ENCODE assay signal across 2 cellular contexts in the genomic region with DNA sequence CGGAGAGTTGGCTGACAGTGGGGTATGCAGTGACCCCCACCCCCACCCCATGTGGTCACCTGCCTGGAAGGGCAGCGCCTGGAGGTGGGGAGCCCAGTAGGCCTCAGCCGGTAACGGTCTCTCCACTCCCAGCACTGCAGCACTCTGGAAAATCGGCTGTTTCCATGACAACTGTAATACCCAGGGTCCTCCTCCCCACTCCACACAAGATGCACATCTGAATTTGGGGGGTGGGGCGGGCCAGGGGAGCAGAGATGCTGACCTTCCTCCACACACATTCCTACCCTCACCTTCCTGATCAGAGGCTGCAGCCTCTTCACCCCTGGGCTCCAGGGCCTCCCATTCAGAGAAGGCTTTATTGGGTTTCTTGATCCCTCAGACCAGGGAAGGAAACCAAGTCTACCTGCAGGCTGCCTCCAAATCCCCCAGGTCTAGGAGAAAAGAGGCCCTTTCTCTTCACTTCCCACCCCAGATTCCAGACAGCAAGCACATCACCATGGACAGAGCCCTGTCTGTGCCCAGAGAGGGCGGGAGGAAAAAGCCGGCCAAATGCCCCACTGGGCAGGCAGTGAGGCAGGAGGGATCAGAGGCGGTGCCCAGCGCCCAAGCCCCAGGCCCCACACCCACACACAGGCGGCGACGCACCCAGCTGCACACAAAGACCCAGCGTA.
TF ChIP-seq lines count a peak whose summit lies in the region.

No MANE protein-coding gene starts in this region.

TF ChIP-seq in IMR-90, 13 proteins besides CTCF, POLR2A, EP300 and RAD21:
- no peak for TF ChIP-seq SMC3 (IDR thresholded peaks at IDR 0.05; ENCODE audit: low read depth, low read length)
- TF ChIP-seq CEBPB (IDR thresholded peaks at IDR 0.05; ENCODE audit: low read depth, low read length): no peak
- TF ChIP-seq RFX5 (IDR thresholded peaks at IDR 0.05; ENCODE audit: low read depth, low read length): no peak
- TF ChIP-seq MAZ (IDR thresholded peaks at IDR 0.05; ENCODE audit: borderline replicate concordance, low read depth, low read length): no peak
- TF ChIP-seq, protein P1, sequence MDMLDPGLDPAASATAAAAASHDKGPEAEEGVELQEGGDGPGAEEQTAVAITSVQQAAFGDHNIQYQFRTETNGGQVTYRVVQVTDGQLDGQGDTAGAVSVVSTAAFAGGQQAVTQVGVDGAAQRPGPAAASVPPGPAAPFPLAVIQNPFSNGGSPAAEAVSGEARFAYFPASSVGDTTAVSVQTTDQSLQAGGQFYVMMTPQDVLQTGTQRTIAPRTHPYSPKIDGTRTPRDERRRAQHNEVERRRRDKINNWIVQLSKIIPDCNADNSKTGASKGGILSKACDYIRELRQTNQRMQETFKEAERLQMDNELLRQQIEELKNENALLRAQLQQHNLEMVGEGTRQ (IDR thresholded peaks at IDR 0.05; ENCODE audit: low read depth, low read length): no peak
- TF ChIP-seq, protein P2, sequence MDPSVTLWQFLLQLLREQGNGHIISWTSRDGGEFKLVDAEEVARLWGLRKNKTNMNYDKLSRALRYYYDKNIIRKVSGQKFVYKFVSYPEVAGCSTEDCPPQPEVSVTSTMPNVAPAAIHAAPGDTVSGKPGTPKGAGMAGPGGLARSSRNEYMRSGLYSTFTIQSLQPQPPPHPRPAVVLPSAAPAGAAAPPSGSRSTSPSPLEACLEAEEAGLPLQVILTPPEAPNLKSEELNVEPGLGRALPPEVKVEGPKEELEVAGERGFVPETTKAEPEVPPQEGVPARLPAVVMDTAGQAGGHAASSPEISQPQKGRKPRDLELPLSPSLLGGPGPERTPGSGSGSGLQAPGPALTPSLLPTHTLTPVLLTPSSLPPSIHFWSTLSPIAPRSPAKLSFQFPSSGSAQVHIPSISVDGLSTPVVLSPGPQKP (IDR thresholded peaks at IDR 0.05; ENCODE audit: borderline replicate concordance, low read depth, low read length): no peak
- no peak for TF ChIP-seq MAFK (IDR thresholded peaks at IDR 0.05; ENCODE audit: low read depth, low read length)
- no peak for TF ChIP-seq CHD1 (IDR thresholded peaks at IDR 0.05; ENCODE audit: low read depth, low read length)

TF ChIP-seq in K562, 482 proteins besides CTCF, POLR2A, EP300 and RAD21:
- TF ChIP-seq HSF4 (CRISPR knock-in tag; IDR thresholded peaks at IDR 0.05; ENCODE audit: borderline replicate concordance): no peak
- TF ChIP-seq RUNX1 (IDR thresholded peaks at IDR 0.05; ENCODE audit: low read depth): no peak
- TF ChIP-seq RBM25 (IDR thresholded peaks at IDR 0.05; ENCODE audit: low read depth, low read length, severe bottlenecking): no peak
- peak; percentile 76 for TF ChIP-seq RFX1 (IDR thresholded peaks at IDR 0.05)
- TF ChIP-seq ZNF232 (CRISPR knock-in tag; IDR thresholded peaks at IDR 0.05): no peak
